ENCODE assay signal across 1 cellular context in genomic region chr9:95317119-95317892, GRCh38.
TF ChIP-seq lines count a peak whose summit lies in the region.

Gene FANCC (minus strand): TSS chr9:95317709. CDS start chr9:95249291, 68,418 bp downstream.

TF ChIP-seq in HepG2, 621 proteins besides CTCF, POLR2A, EP300 and RAD21 (continued from another document and continues in another):
- TF ChIP-seq AHDC1 (CRISPR knock-in tag; IDR thresholded peaks at IDR 0.05; ENCODE audit: borderline replicate concordance) (peak; percentile 67; the same call in 1 of the 2 replicates), DRAP1 (CRISPR knock-in tag; IDR thresholded peaks at IDR 0.05) (peak; percentile 25), ZNF792 (CRISPR knock-in tag; IDR thresholded peaks at IDR 0.05) (peak; percentile 46), PATZ1 (CRISPR knock-in tag; IDR thresholded peaks at IDR 0.05) (peak; percentile 35), ZNF430 (CRISPR knock-in tag; IDR thresholded peaks at IDR 0.05) (peak; percentile 81), KDM3A (CRISPR knock-in tag; IDR thresholded peaks at IDR 0.05; ENCODE audit: low read depth) (peak; percentile 83; the same call in 1 of the 2 replicates), SMAD3 (CRISPR knock-in tag; IDR thresholded peaks at IDR 0.05) (peak; percentile 40; the same call in 1 of the 2 replicates), ATF4 (CRISPR knock-in tag; IDR thresholded peaks at IDR 0.05) (0 out of 4 replicates have a peak, but pooled peaks of 1 of the 2 experiments have one; percentile 14), ZNF891 (CRISPR knock-in tag; IDR thresholded peaks at IDR 0.05) (peak; percentile 74; the same call in 1 of the 2 replicates), ELK4 (CRISPR knock-in tag; IDR thresholded peaks at IDR 0.05; ENCODE audit: borderline replicate concordance) (no peak), ZMYM3 (CRISPR knock-in tag; IDR thresholded peaks at IDR 0.05) (no peak), POLR2AphosphoS2 (IDR thresholded peaks at IDR 0.05; ENCODE audit: low read depth, low read length) (peak; percentile 81; the same call in 1 of the 2 replicates), MTERF4 (CRISPR knock-in tag; IDR thresholded peaks at IDR 0.05) (0 out of 2 replicates have a peak, but pooled peaks have one; percentile 70), ADNP (CRISPR knock-in tag; IDR thresholded peaks at IDR 0.05) (no peak), FOXA3 (CRISPR knock-in tag; IDR thresholded peaks at IDR 0.05) (peak; percentile 9; the same call in 1 of the 2 replicates), FOXK1 (CRISPR knock-in tag; IDR thresholded peaks at IDR 0.05; ENCODE audit: borderline replicate concordance, low read depth) (peak; percentile 59; the same call in 1 of the 2 replicates), ZNF574 (CRISPR knock-in tag; IDR thresholded peaks at IDR 0.05) (peak; percentile 81), MAFF (IDR thresholded peaks at IDR 0.05; ENCODE audit: low read depth, low read length) (peak; percentile 0; the same call in 1 of the 2 replicates), ZBTB42 (CRISPR knock-in tag; IDR thresholded peaks at IDR 0.05) (0 out of 2 replicates have a peak, but pooled peaks have one; percentile 73), RBFOX2 (IDR thresholded peaks at IDR 0.05; ENCODE audit: low read depth, low read length) (peak; percentile 96), ZNF143 (CRISPR knock-in tag; IDR thresholded peaks at IDR 0.05) (peak; percentile 88), KAT2B (IDR thresholded peaks at IDR 0.05; ENCODE audit: borderline replicate concordance, low read depth, low read length) (no peak), ZNF790 (CRISPR knock-in tag; IDR thresholded peaks at IDR 0.05; ENCODE audit: borderline replicate concordance) (peak; percentile 66; the same call in 1 of the 2 replicates), POLR2G (IDR thresholded peaks at IDR 0.05; ENCODE audit: low read depth, low read length) (peak; percentile 86), NFAT5 (CRISPR knock-in tag; IDR thresholded peaks at IDR 0.05) (peak; percentile 90; the same call in 1 of the 2 replicates), TERF1 (CRISPR knock-in tag; IDR thresholded peaks at IDR 0.05) (peak; percentile 38; the same call in 1 of the 2 replicates), TCF12 (IDR thresholded peaks at IDR 0.05) (no peak), TCF12 (CRISPR knock-in tag; IDR thresholded peaks at IDR 0.05) (no peak; the same call in 1 of the 2 replicates), E2F1 (CRISPR knock-in tag; IDR thresholded peaks at IDR 0.05) (peak; percentile 95), ZNF160 (CRISPR knock-in tag; IDR thresholded peaks at IDR 0.05) (no peak), EED (CRISPR knock-in tag; IDR thresholded peaks at IDR 0.05) (no peak), MXD3 (CRISPR knock-in tag; IDR thresholded peaks at IDR 0.05) (peak; percentile 52), MTF1 (CRISPR knock-in tag; IDR thresholded peaks at IDR 0.05) (0 out of 2 replicates have a peak, but pooled peaks have one; percentile 31)
